Comparison of ENCODE assay signal across 29 cellular contexts in the genomic region with DNA sequence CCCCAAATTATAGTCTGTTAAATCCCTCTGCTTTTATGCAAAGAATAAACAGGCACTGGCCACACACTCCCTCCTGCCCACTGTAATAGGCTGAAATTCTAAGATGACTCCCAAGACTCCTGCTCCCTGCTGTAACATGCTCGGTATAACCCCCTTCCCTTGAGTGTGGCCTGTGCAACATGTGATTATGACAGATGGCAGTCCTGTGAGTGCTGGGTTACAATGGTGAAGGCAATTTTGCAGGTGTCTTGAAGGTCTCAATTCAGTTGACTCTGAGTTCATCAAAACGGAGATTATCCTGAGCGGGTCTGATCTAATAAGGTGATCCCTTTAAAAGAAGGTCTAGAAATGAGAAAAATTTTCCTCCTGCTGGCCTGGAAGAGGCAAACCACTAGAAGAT. TPM values are rescaled to one million over a fixed set of nuclear protein-coding genes. Genes with fewer than 3 reads are reported as not detected.
DNase-seq lines count a peak whose midpoint lies in the region; ATAC-seq and TF ChIP-seq lines count a peak whose summit lies in the region.
"Had no signal": no experiment of that assay in that cellular context is flagged by ENCODE, and none has a peak within 500 bp of the region (broad histone marks: within the 10 kb centered on the region; RNA-seq: fewer than 3 reads in every experiment).

No MANE protein-coding gene starts in this region.

- H3K27me3 Mint-ChIP-seq in nephron (ENCODE audit: low read depth) (no peaks in the 10 kb centered on the region), Caco-2 (ENCODE audit: insufficient read depth, unreplicated experiment) (no peaks in the 10 kb centered on the region)
- no peaks in the 10 kb centered on the region for H3K27me3 Mint-ChIP-seq in activated CD4-positive, alpha-beta T cell treated with anti-CD3 and anti-CD28 coated beads for 36 hours
- H3K27me3 Mint-ChIP-seq: activated CD4-positive, alpha-beta T cell treated with anti-CD3 and anti-CD28 coated beads, Interleukin-2, amount 10 ng/mL, durations not matched to agents 24 days and 14 days; activated naive CD8-positive, alpha-beta T cell treated with anti-CD3 and anti-CD28 coated beads, Interleukin-2, amount 50 U/mL, for 24 hours; B cell; central memory CD8-positive, alpha-beta T cell; memory B cell; stimulated activated naive CD8-positive, alpha-beta T cell treated with anti-CD3 and anti-CD28 coated beads, Interleukin-15, Interleukin-2, amounts not matched to agents 100 ng/mL and 50 ng/mL, for 24 hours had no signal

- H3K9me3 Mint-ChIP-seq in nephron (no peaks in the 10 kb centered on the region), Caco-2 (ENCODE audit: unreplicated experiment) (no peaks in the 10 kb centered on the region)
- H3K9me3 Mint-ChIP-seq in activated CD4-positive, alpha-beta T cell treated with anti-CD3 and anti-CD28 coated beads for 36 hours (ENCODE audit: low read depth) = no peaks in the 10 kb centered on the region
- H3K9me3 Mint-ChIP-seq: activated naive CD8-positive, alpha-beta T cell treated with anti-CD3 and anti-CD28 coated beads, Interleukin-2, amount 50 U/mL, for 24 hours; central memory CD8-positive, alpha-beta T cell; memory B cell; stimulated activated naive CD8-positive, alpha-beta T cell treated with anti-CD3 and anti-CD28 coated beads, Interleukin-15, Interleukin-2, amounts not matched to agents 100 ng/mL and 50 ng/mL, for 24 hours; T-helper 2 cell treated with Interferon-gamma antibody and Interleukin-4, amounts not matched to agents 5 μg/mL and 100 μg/mL, for 36 hours had no signal

- POLR2A ChIA-PET in activated CD4-positive, alpha-beta T cell treated with anti-CD3 and anti-CD28 coated beads for 36 hours (lab: Charles Lee) = no interaction called here
- POLR2A ChIA-PET in Caco-2 (lab: Charles Lee) = no interaction called here

- TF ChIP-seq CTCF in WERI-Rb-1 (IDR thresholded peaks at IDR 0.05; ENCODE audit: low read depth, low read length) (no peak), nephron (IDR thresholded peaks at IDR 0.05; ENCODE audit: unreplicated experiment in 3 of 3) (no peak), Caco-2 (IDR thresholded peaks at IDR 0.05; ENCODE audit: insufficient read depth in 1 of 2, low read depth in 1 of 2, low read length in 1 of 2, severe bottlenecking in 1 of 2, unreplicated experiment in 1 of 2) (no peak)

- no peak overlapping the region for H3K4me3 Mint-ChIP-seq in nephron
- H3K4me3 Mint-ChIP-seq in activated CD4-positive, alpha-beta T cell treated with anti-CD3 and anti-CD28 coated beads for 36 hours = no peak overlapping the region
- no peak overlapping the region for H3K4me3 Mint-ChIP-seq in Caco-2 (ENCODE audit: unreplicated experiment)
- H3K4me3 Mint-ChIP-seq: activated CD4-positive, alpha-beta T cell treated with anti-CD3 and anti-CD28 coated beads, Interleukin-2, amount 10 ng/mL, durations not matched to agents 24 days and 14 days; activated naive CD8-positive, alpha-beta T cell treated with anti-CD3 and anti-CD28 coated beads, Interleukin-2, amount 50 U/mL, for 24 hours; B cell; central memory CD8-positive, alpha-beta T cell; memory B cell; stimulated activated naive CD8-positive, alpha-beta T cell treated with anti-CD3 and anti-CD28 coated beads, Interleukin-15, Interleukin-2, amounts not matched to agents 100 ng/mL and 50 ng/mL, for 24 hours; T-helper 2 cell treated with Interferon-gamma antibody and Interleukin-4, amounts not matched to agents 5 μg/mL and 100 μg/mL, for 36 hours had no signal

- H3K27me3 ChIP-seq in WERI-Rb-1 (ENCODE audit: insufficient read depth, low read depth, severe bottlenecking) (no peaks in the 10 kb centered on the region), Caco-2 (replicated peaks; ENCODE audit: control insufficient read depth, insufficient read depth, low read length) (no peaks in the 10 kb centered on the region)

- DNase-seq in DMS 273 (lab: John Stamatoyannopoulos, UW; ENCODE audit: unreplicated experiment) (peak; percentile 87), NCI-H2171 (lab: John Stamatoyannopoulos, UW) (peak; percentile 75), WERI-Rb-1 (peak; percentile 78), Right ventricle myocardium superior (no peak), Caco-2 (no peak)
- no peak for DNase-seq in activated CD4-positive, alpha-beta T cell treated with anti-CD3 and anti-CD28 coated beads for 36 hours
- DNase-seq in effector CD4-positive, alpha-beta T cell = no peak
- DNase-seq: activated CD4-positive, alpha-beta T cell treated with anti-CD3 and anti-CD28 coated beads, Interleukin-2, amount 10 ng/mL, durations not matched to agents 24 days and 14 days; activated gamma-delta T cell; activated naive CD8-positive, alpha-beta T cell treated with anti-CD3 and anti-CD28 coated beads, Interleukin-2, amount 50 U/mL, for 24 hours; activated T-cell treated with anti-CD3 and anti-CD28 coated beads, Interleukin-2, amount 50 U/mL, for 1 hour; dermis blood vessel endothelial cell; DMS79 treated with DMSO at 0.1 percent for 48 hours; GF-D8; Karpas-422; left colon; NCI-H1694 treated with DMSO at 0.1 percent for 48 hours; NCI-H226; NCI-H774; OCI-M1; psoas muscle had no signal

- intact Hi-C loops in activated CD4-positive, alpha-beta T cell treated with anti-CD3 and anti-CD28 coated beads for 36 hours (cut with DNase I, micrococcal nuclease) = no loop called here
- intact Hi-C loops in Right ventricle myocardium superior (cut with DNase I) (no loop called here), Caco-2 (cut with micrococcal nuclease; ENCODE audit: unreplicated experiment) (no loop called here)

- no peak for ATAC-seq in activated CD4-positive, alpha-beta T cell treated with anti-CD3 and anti-CD28 coated beads for 36 hours
- no peak for ATAC-seq in Right ventricle myocardium superior (ENCODE audit: poor library complexity)
- ATAC-seq: activated naive CD8-positive, alpha-beta T cell treated with anti-CD3 and anti-CD28 coated beads, Interleukin-2, amount 50 U/mL, for 24 hours; HCT116; left colon; psoas muscle had no signal

- H3K27ac Mint-ChIP-seq in nephron (peak overlapping the region in 2 of 3 experiments; percentile 7 to 42), Caco-2 (ENCODE audit: unreplicated experiment) (no peak overlapping the region)
- no peak overlapping the region for H3K27ac Mint-ChIP-seq in activated CD4-positive, alpha-beta T cell treated with anti-CD3 and anti-CD28 coated beads for 36 hours
- H3K27ac Mint-ChIP-seq: activated CD4-positive, alpha-beta T cell treated with anti-CD3 and anti-CD28 coated beads, Interleukin-2, amount 10 ng/mL, durations not matched to agents 24 days and 14 days; activated naive CD8-positive, alpha-beta T cell treated with anti-CD3 and anti-CD28 coated beads, Interleukin-2, amount 50 U/mL, for 24 hours; B cell; memory B cell; stimulated activated naive CD8-positive, alpha-beta T cell treated with anti-CD3 and anti-CD28 coated beads, Interleukin-15, Interleukin-2, amounts not matched to agents 100 ng/mL and 50 ng/mL, for 24 hours; T-helper 2 cell treated with Interferon-gamma antibody and Interleukin-4, amounts not matched to agents 5 μg/mL and 100 μg/mL, for 36 hours had no signal

- peaks cover 59% of the 10 kb centered on the region for H3K4me1 ChIP-seq in Caco-2

- H3K9me3 ChIP-seq in WERI-Rb-1 (ENCODE audit: severe bottlenecking) (no peaks in the 10 kb centered on the region), Caco-2 (no peaks in the 10 kb centered on the region)
- H3K9me3 ChIP-seq: psoas muscle, thoracic aorta had no signal

- CTCF ChIA-PET in activated CD4-positive, alpha-beta T cell treated with anti-CD3 and anti-CD28 coated beads for 36 hours (lab: Charles Lee) = no interaction called here
- CTCF ChIA-PET in Caco-2 (lab: Charles Lee) = interaction anchor here (0.7 kb wide), 1 partner anchor 40 kb away, joined by 5 read pairs; no protein-coding TSS in a partner anchor

- H3K36me3 ChIP-seq in WERI-Rb-1 = no peaks in the 10 kb centered on the region
- peaks cover 1% of the 10 kb centered on the region; the same call in 1 of the 2 replicates for H3K36me3 ChIP-seq in Caco-2 (ENCODE audit: control insufficient read depth, insufficient read depth, low read length)
- H3K36me3 ChIP-seq: thoracic aorta had no signal

- H3K4me3 ChIP-seq in WERI-Rb-1 (ENCODE audit: low read depth, low read length) = no peak overlapping the region
- H3K4me3 ChIP-seq in Caco-2 (ENCODE audit: low read depth, low read length) = no peak overlapping the region
- H3K4me3 ChIP-seq: psoas muscle, thoracic aorta had no signal

- H3K27ac ChIP-seq in WERI-Rb-1 = peak overlapping the region; percentile 61
- H3K27ac ChIP-seq: psoas muscle had no signal

- BruUV-seq in Caco-2 (replicated peaks; lab: Mats Ljungman, UMichigan) = no TSS peak

- H3K4me1 Mint-ChIP-seq in nephron (peaks cover 44% of the 10 kb centered on the region), Caco-2 (ENCODE audit: low read depth, unreplicated experiment) (peaks cover 48% of the 10 kb centered on the region)
- peaks cover 8% of the 10 kb centered on the region for H3K4me1 Mint-ChIP-seq in activated CD4-positive, alpha-beta T cell treated with anti-CD3 and anti-CD28 coated beads for 36 hours
- H3K4me1 Mint-ChIP-seq: B cell had no signal

- H3K36me3 Mint-ChIP-seq in nephron (ENCODE audit: low read depth) (peaks cover 10% of the 10 kb centered on the region), Caco-2 (ENCODE audit: insufficient read depth, unreplicated experiment) (peaks cover 34% of the 10 kb centered on the region)
- H3K36me3 Mint-ChIP-seq in activated CD4-positive, alpha-beta T cell treated with anti-CD3 and anti-CD28 coated beads for 36 hours (ENCODE audit: low read depth) = peaks cover 2% of the 10 kb centered on the region
- H3K36me3 Mint-ChIP-seq: memory B cell had no signal

RNA-seq across cellular contexts. Expression of a gene that starts 55.9 kb away (rescaled TPM):
- total RNA-seq in activated CD4-positive, alpha-beta T cell treated with anti-CD3 and anti-CD28 coated beads for 36 hours = 10 to 100 TPM; 24.4 to 28.7 TPM
- total RNA-seq in Right ventricle myocardium superior = 18.1 TPM
- 106 and 123 TPM in 2 replicates for total RNA-seq in Caco-2 (2022)

Comparison
In these comparisons a context has a peak if more than half of its experiments do, and no peak if none do; other contexts are left out.
1. DNase-seq: peak in DMS 273 (single experiment), NCI-H2171 (single experiment) and WERI-Rb-1 (single experiment); none in activated CD4-positive, alpha-beta T cell treated with anti-CD3 and anti-CD28 coated beads for 36 hours (single experiment), Right ventricle myocardium superior (single experiment), effector CD4-positive, alpha-beta T cell (single experiment) and Caco-2 (0 of 2).
2. H3K27ac Mint-ChIP-seq: peak in nephron (2 of 3); none in activated CD4-positive, alpha-beta T cell treated with anti-CD3 and anti-CD28 coated beads for 36 hours (single experiment) and Caco-2 (single experiment).